11 cellular contexts compared by ENCODE assay signal in genomic region chrX:2391869-2392606, GRCh38.
A peak's percentile ranks its signal among the peaks of the same experiment; 100 is the strongest.
DNase-seq lines count a peak whose midpoint lies in the region; ATAC-seq and TF ChIP-seq lines count a peak whose summit lies in the region.
"Had no signal": no experiment of that assay in that cellular context is flagged by ENCODE, and none has a peak within 500 bp of the region (broad histone marks: within the 10 kb centered on the region; RNA-seq: fewer than 3 reads in every experiment).

No MANE protein-coding gene starts in this region.

- TF ChIP-seq CTCF in Caco-2 (IDR thresholded peaks at IDR 0.05; ENCODE audit: insufficient read depth in 1 of 2, low read depth in 1 of 2, low read length in 1 of 2, severe bottlenecking in 1 of 2, unreplicated experiment in 1 of 2), result no peak
- peak in 1 of 4 donors; percentile 18 for TF ChIP-seq CTCF in right lobe of liver (IDR thresholded peaks at IDR 0.05)

- no peaks in the 10 kb centered on the region for H3K9me3 ChIP-seq in Caco-2
- no peaks in the 10 kb centered on the region for H3K9me3 ChIP-seq in right lobe of liver

- intact Hi-C loops in Caco-2 (cut with micrococcal nuclease; ENCODE audit: unreplicated experiment), result loop anchor here (5.0 kb wide), 1 partner anchor 105 kb away; no protein-coding TSS in a partner anchor
- intact Hi-C loops in right lobe of liver (cut with DNase I), result no loop called here
- intact Hi-C loops in activated CD4-positive, alpha-beta memory T cell treated with anti-CD3 and anti-CD28 coated beads for 36 hours (cut with micrococcal nuclease), result no loop called here

- CTCF ChIA-PET in Caco-2 (lab: Charles Lee), result no interaction called here
- CTCF ChIA-PET in activated CD4-positive, alpha-beta memory T cell treated with anti-CD3 and anti-CD28 coated beads for 36 hours (lab: Charles Lee), result no interaction called here

- H3K36me3 ChIP-seq in Caco-2 (ENCODE audit: control insufficient read depth, insufficient read depth, low read length) (peaks cover 3% of the 10 kb centered on the region; the same call in 1 of the 2 replicates), right lobe of liver (no peaks in the 10 kb centered on the region)

- H3K9me3 Mint-ChIP-seq in Caco-2 (ENCODE audit: unreplicated experiment), result no peaks in the 10 kb centered on the region
- H3K9me3 Mint-ChIP-seq in activated CD4-positive, alpha-beta memory T cell treated with anti-CD3 and anti-CD28 coated beads for 36 hours, result peaks cover 15% of the 10 kb centered on the region

- peak overlapping the region in 1 of 3 donors; percentile 17 for H3K27ac ChIP-seq in right lobe of liver

- H3K4me3 ChIP-seq in Caco-2 (ENCODE audit: low read depth, low read length) (no peak overlapping the region), right lobe of liver (no peak overlapping the region)

- H3K27me3 ChIP-seq in Caco-2 (replicated peaks; ENCODE audit: control insufficient read depth, insufficient read depth, low read length) (no peaks in the 10 kb centered on the region), right lobe of liver (no peaks in the 10 kb centered on the region)

- BruUV-seq in Caco-2 (replicated peaks; lab: Mats Ljungman, UMichigan), result no TSS peak

- ATAC-seq in right lobe of liver (peak; percentile 74 to 93 (median 80)), HG03520 (IDR thresholded peaks at IDR 0.05; ENCODE audit: unreplicated experiment) (no peak)
- ATAC-seq in activated CD4-positive, CD25-positive, alpha-beta regulatory T cell treated with anti-CD3 and anti-CD28 coated beads, Interleukin-2, amount 50 U/mL, for 24 hours, result no peak
- ATAC-seq: CD8-positive, alpha-beta T cell had no signal

- POLR2A ChIA-PET in Caco-2 (lab: Charles Lee), result no interaction called here
- POLR2A ChIA-PET in activated CD4-positive, alpha-beta memory T cell treated with anti-CD3 and anti-CD28 coated beads for 36 hours (lab: Charles Lee), result no interaction called here

- H3K4me1 Mint-ChIP-seq in Caco-2 (ENCODE audit: low read depth, unreplicated experiment), result peaks cover 7% of the 10 kb centered on the region
- no peaks in the 10 kb centered on the region for H3K4me1 Mint-ChIP-seq in activated CD4-positive, alpha-beta memory T cell treated with anti-CD3 and anti-CD28 coated beads for 36 hours (ENCODE audit: low read depth)
- H3K4me1 Mint-ChIP-seq: activated naive CD8-positive, alpha-beta T cell treated with anti-CD3 and anti-CD28 coated beads, Interleukin-2, amount 10 ng/mL, durations not matched to agents 7 days and 5 days had no signal

- 68% methylated on average over 13 of the region's 15 CpGs for WGBS in right lobe of liver (ENCODE audit: insufficient coverage, low coverage, low lambda C conversion rate, missing lambda C conversion rate)

- DNase-seq in Caco-2, result peak; percentile 79 to 87
- DNase-seq in LoVo (ENCODE audit: low spot score), result peak; percentile 64
- DNase-seq in dermis microvascular lymphatic vessel endothelial cell (ENCODE audit: low read depth in 2 of 2), result peak; percentile 10 to 61
- peak in 1 of 3 donors; percentile 49 for DNase-seq in right lobe of liver
- DNase-seq in SHP77 (lab: John Stamatoyannopoulos, UW), result no peak
- DNase-seq in activated CD4-positive, alpha-beta memory T cell treated with anti-CD3 and anti-CD28 coated beads for 36 hours, result no peak
- DNase-seq: activated CD4-positive, alpha-beta T cell treated with anti-CD3 and anti-CD28 coated beads, Interleukin-2, amount 50 U/mL, for 48 hours; activated naive CD8-positive, alpha-beta T cell treated with anti-CD3 and anti-CD28 coated beads, Interleukin-2, amount 10 ng/mL, durations not matched to agents 7 days and 5 days; CD8-positive, alpha-beta T cell had no signal

- H3K4me3 Mint-ChIP-seq in Caco-2 (ENCODE audit: unreplicated experiment), result no peak overlapping the region
- no peak overlapping the region for H3K4me3 Mint-ChIP-seq in activated CD4-positive, alpha-beta memory T cell treated with anti-CD3 and anti-CD28 coated beads for 36 hours
- H3K4me3 Mint-ChIP-seq: activated naive CD8-positive, alpha-beta T cell treated with anti-CD3 and anti-CD28 coated beads, Interleukin-2, amount 10 ng/mL, durations not matched to agents 7 days and 5 days; CD8-positive, alpha-beta T cell had no signal

- 0 out of 2 replicates have a peak, but pooled peaks cover 3% of the 10 kb centered on the region for H3K4me1 ChIP-seq in Caco-2
- H3K4me1 ChIP-seq in right lobe of liver, result peaks cover 0 to 4% (median 0%) of the 10 kb centered on the region in 4 donors

- H3K27me3 Mint-ChIP-seq in Caco-2 (ENCODE audit: insufficient read depth, unreplicated experiment), result no peaks in the 10 kb centered on the region
- no peaks in the 10 kb centered on the region for H3K27me3 Mint-ChIP-seq in activated CD4-positive, alpha-beta memory T cell treated with anti-CD3 and anti-CD28 coated beads for 36 hours
- H3K27me3 Mint-ChIP-seq: activated naive CD8-positive, alpha-beta T cell treated with anti-CD3 and anti-CD28 coated beads, Interleukin-2, amount 10 ng/mL, durations not matched to agents 7 days and 5 days had no signal

- H3K36me3 Mint-ChIP-seq in Caco-2 (ENCODE audit: insufficient read depth, unreplicated experiment), result peaks cover 45% of the 10 kb centered on the region
- H3K36me3 Mint-ChIP-seq in activated CD4-positive, alpha-beta memory T cell treated with anti-CD3 and anti-CD28 coated beads for 36 hours, result peaks cover 21% of the 10 kb centered on the region

- no peak for TF ChIP-seq POLR2A in right lobe of liver (IDR thresholded peaks at IDR 0.05)

- H3K27ac Mint-ChIP-seq in Caco-2 (ENCODE audit: unreplicated experiment), result no peak overlapping the region
- no peak overlapping the region for H3K27ac Mint-ChIP-seq in activated CD4-positive, alpha-beta memory T cell treated with anti-CD3 and anti-CD28 coated beads for 36 hours
- H3K27ac Mint-ChIP-seq: activated naive CD8-positive, alpha-beta T cell treated with anti-CD3 and anti-CD28 coated beads, Interleukin-2, amount 10 ng/mL, durations not matched to agents 7 days and 5 days; CD8-positive, alpha-beta T cell had no signal

Comparison
In these comparisons a context has a peak if more than half of its experiments do, and no peak if none do; other contexts are left out.
1. DNase-seq: peak in Caco-2 (2 of 2), LoVo (single experiment) and dermis microvascular lymphatic vessel endothelial cell (2 of 2); none in SHP77 (0 of 2) and activated CD4-positive, alpha-beta memory T cell treated with anti-CD3 and anti-CD28 coated beads for 36 hours (single experiment).
2. ATAC-seq: peak in right lobe of liver (4 of 4); none in activated CD4-positive, CD25-positive, alpha-beta regulatory T cell treated with anti-CD3 and anti-CD28 coated beads, Interleukin-2, amount 50 U/mL, for 24 hours (0 of 2) and HG03520 (single experiment).